ENCODE assay signal across 18 cellular contexts in the genomic region with DNA sequence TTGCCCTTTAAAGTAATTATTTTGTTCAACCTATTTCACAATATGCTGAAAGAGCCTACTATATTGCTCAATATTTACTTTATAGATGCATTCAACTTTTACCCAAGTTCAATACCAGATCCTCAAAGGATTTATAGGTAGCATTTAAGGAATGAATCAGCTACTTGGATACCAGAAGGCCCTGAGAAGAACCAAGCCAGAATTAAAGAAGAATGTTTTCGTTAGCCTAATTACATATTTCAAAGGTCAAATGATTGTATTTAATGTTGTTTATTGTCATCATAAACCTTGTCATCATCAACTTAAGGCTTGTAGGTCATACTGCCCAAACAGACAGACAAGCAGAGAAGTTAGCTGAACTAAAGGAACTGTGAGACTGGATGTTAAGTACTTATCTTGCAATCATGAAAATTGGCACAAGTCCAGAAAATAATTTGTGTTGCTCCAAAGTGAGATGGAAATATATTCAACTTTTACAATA.
DNase-seq lines count a peak whose midpoint lies in the region; ATAC-seq, FAIRE-seq and TF ChIP-seq lines count a peak whose summit lies in the region.
"Had no signal": no experiment of that assay in that cellular context is flagged by ENCODE, and none has a peak within 500 bp of the region (broad histone marks: within the 10 kb centered on the region; RNA-seq: fewer than 3 reads in every experiment).

No MANE protein-coding gene starts in this region.

- peak; percentile 39 for DNase-seq in EH (ENCODE audit: low read depth)
- DNase-seq in HT-29 (ENCODE audit: low spot score): peak; percentile 66
- peak; percentile 36 for DNase-seq in bronchial epithelial cell (ENCODE audit: low read depth)
- peak; percentile 55 for DNase-seq in iris pigment epithelial cell (ENCODE audit: low read depth)
- DNase-seq in stimulated activated CD4-positive, alpha-beta T cell treated with anti-CD3 and anti-CD28 coated beads, Interleukin-1b, Interleukin-23, amount 100 ng/mL, for 48 hours: no peak
- no peak for DNase-seq in stimulated activated naive CD8-positive, alpha-beta T cell treated with anti-CD3 and anti-CD28 coated beads, Interleukin-15, Interleukin-2, amounts not matched to agents 100 U/mL and 50 U/mL, for 24 hours
- no peak for DNase-seq in neuronal stem cell (ENCODE audit: low spot score)
- DNase-seq: activated CD8-positive, alpha-beta memory T cell treated with anti-CD3 and anti-CD28 coated beads, Interleukin-2, amount 10 ng/mL, durations not matched to agents 7 days and 5 days; activated gamma-delta T cell; anterior cingulate cortex; cortex of kidney; DMS153; esophagus squamous epithelium; left ventricle myocardium inferior; ovary had no signal

- no peak overlapping the region for H2BK15ac ChIP-seq in neuronal stem cell (ENCODE audit: low read length)

- peaks cover 0 to 3% of the 10 kb centered on the region in 2 donors for H3K4me1 ChIP-seq in neuronal stem cell (ENCODE audit: control insufficient read depth in 2 of 2, insufficient read depth in 1 of 2, low read depth in 1 of 2, low read length in 2 of 2)
- H3K4me1 ChIP-seq: BLaER1 treated with 17β-estradiol and CSF1 and Interleukin-3, amounts not matched to agents 10 nM and 100 nM; esophagus squamous epithelium had no signal

- no peaks in the 10 kb centered on the region for H3K27me3 ChIP-seq in bronchial epithelial cell (ENCODE audit: control insufficient read depth, insufficient read depth, low read length)
- no peaks in the 10 kb centered on the region for H3K27me3 ChIP-seq in neuronal stem cell (ENCODE audit: control insufficient read depth in 3 of 3, insufficient read depth in 3 of 3, low read depth in 1 of 3, low read length in 3 of 3)
- H3K27me3 ChIP-seq: BLaER1 treated with 17β-estradiol and CSF1 and Interleukin-3, amounts not matched to agents 10 nM and 100 nM; esophagus squamous epithelium; ovary had no signal

- H3K27ac ChIP-seq in neuronal stem cell (replicated peaks; ENCODE audit: low read length): no peak overlapping the region
- H3K27ac ChIP-seq: BLaER1 treated with 17β-estradiol and CSF1 and Interleukin-3, amounts not matched to agents 10 nM and 100 nM; esophagus squamous epithelium; left ventricle myocardium inferior; ovary; skin epidermis had no signal

- TF ChIP-seq CTCF in bronchial epithelial cell (IDR thresholded peaks at IDR 0.05; ENCODE audit: insufficient read depth, low read length, severe bottlenecking): no peak

- H3K14ac ChIP-seq in neuronal stem cell (ENCODE audit: low read length): no peak overlapping the region

- ATAC-seq in stimulated activated naive CD8-positive, alpha-beta T cell treated with anti-CD3 and anti-CD28 coated beads, Interleukin-15, Interleukin-2, amounts not matched to agents 100 U/mL and 50 U/mL, for 24 hours: no peak
- ATAC-seq: activated CD4-positive, CD25-positive, alpha-beta regulatory T cell treated with anti-CD3 and anti-CD28 coated beads, Interleukin-2, amount 50 U/mL, for 24 hours; activated CD8-positive, alpha-beta memory T cell treated with anti-CD3 and anti-CD28 coated beads, Interleukin-2, amount 10 ng/mL, durations not matched to agents 7 days and 5 days had no signal

- no peak overlapping the region for H3K18ac ChIP-seq in neuronal stem cell (ENCODE audit: low read length)

- H3K4me2 ChIP-seq in neuronal stem cell (ENCODE audit: insufficient read depth, low read length, poor library complexity, severe bottlenecking): no peak overlapping the region
- H3K4me2 ChIP-seq: BLaER1 treated with 17β-estradiol and CSF1 and Interleukin-3, amounts not matched to agents 10 nM and 100 nM had no signal

- no peak overlapping the region for H2BK12ac ChIP-seq in neuronal stem cell (ENCODE audit: low read length)

- no peaks in the 10 kb centered on the region for H3K9me3 ChIP-seq in neuronal stem cell (replicated peaks in 1 of 2; ENCODE audit: control insufficient read depth in 2 of 2, insufficient read depth in 1 of 2, low read depth in 1 of 2, low read length in 2 of 2)
- H3K9me3 ChIP-seq: esophagus squamous epithelium, ovary had no signal

- no peak overlapping the region for H4K91ac ChIP-seq in neuronal stem cell (ENCODE audit: low read depth, low read length, poor library complexity)

- no peak overlapping the region for H3K4ac ChIP-seq in neuronal stem cell (ENCODE audit: low read length)

- H3K9ac ChIP-seq in neuronal stem cell (ENCODE audit: low read depth, low read length, poor library complexity): no peak overlapping the region
- H3K9ac ChIP-seq: BLaER1 treated with 17β-estradiol and CSF1 and Interleukin-3, amounts not matched to agents 10 nM and 100 nM had no signal

- H3K23ac ChIP-seq in neuronal stem cell (ENCODE audit: low read depth, low read length, poor library complexity): no peak overlapping the region

- H3K4me3 ChIP-seq in bronchial epithelial cell (ENCODE audit: low read depth, low read length) (no peak overlapping the region), neuronal stem cell (ENCODE audit: low read length in 2 of 2) (no peak overlapping the region)
- H3K4me3 ChIP-seq: BLaER1 treated with 17β-estradiol and CSF1 and Interleukin-3, amounts not matched to agents 10 nM and 100 nM; esophagus squamous epithelium; left ventricle myocardium inferior; ovary; skin epidermis had no signal

- no peak overlapping the region for H4K8ac ChIP-seq in neuronal stem cell (ENCODE audit: low read depth, low read length)

- no peak overlapping the region for H2BK5ac ChIP-seq in neuronal stem cell (ENCODE audit: low read length)

- H2BK120ac ChIP-seq in neuronal stem cell (ENCODE audit: low read depth, low read length): no peak overlapping the region

- no peak overlapping the region for H2AFZ ChIP-seq in neuronal stem cell (ENCODE audit: low read length)

- FAIRE-seq in bronchial epithelial cell (lab: Jason Lieb, UNC): no peak

- no peaks in the 10 kb centered on the region for H3K36me3 ChIP-seq in bronchial epithelial cell (ENCODE audit: control insufficient read depth, insufficient read depth, low read length)
- H3K36me3 ChIP-seq in neuronal stem cell (replicated peaks in 1 of 2; ENCODE audit: control insufficient read depth in 2 of 2, insufficient read depth in 2 of 2, low read length in 2 of 2): no peaks in the 10 kb centered on the region
- H3K36me3 ChIP-seq: BLaER1 treated with 17β-estradiol and CSF1 and Interleukin-3, amounts not matched to agents 10 nM and 100 nM; esophagus squamous epithelium; left ventricle myocardium inferior; ovary had no signal

- no CpG with 5 or more reads among the region's 1 CpG for WGBS in neuronal stem cell (ENCODE audit: extremely low coverage in 2 of 2, insufficient read length in 2 of 2, insufficient replicate concordance in 1 of 2), 2 donors

- H3K79me1 ChIP-seq in neuronal stem cell (ENCODE audit: low read depth, low read length): no peaks in the 10 kb centered on the region

- H2AK5ac ChIP-seq in neuronal stem cell (ENCODE audit: low read depth, low read length): no peak overlapping the region

Comparison
In these comparisons a context has a peak if more than half of its experiments do, and no peak if none do; other contexts are left out.
1. DNase-seq: peak in EH (single experiment), HT-29 (single experiment), bronchial epithelial cell (single experiment) and iris pigment epithelial cell (single experiment); none in stimulated activated CD4-positive, alpha-beta T cell treated with anti-CD3 and anti-CD28 coated beads, Interleukin-1b, Interleukin-23, amount 100 ng/mL, for 48 hours (single experiment), stimulated activated naive CD8-positive, alpha-beta T cell treated with anti-CD3 and anti-CD28 coated beads, Interleukin-15, Interleukin-2, amounts not matched to agents 100 U/mL and 50 U/mL, for 24 hours (single experiment) and neuronal stem cell (single experiment).